In the genomic region with DNA sequence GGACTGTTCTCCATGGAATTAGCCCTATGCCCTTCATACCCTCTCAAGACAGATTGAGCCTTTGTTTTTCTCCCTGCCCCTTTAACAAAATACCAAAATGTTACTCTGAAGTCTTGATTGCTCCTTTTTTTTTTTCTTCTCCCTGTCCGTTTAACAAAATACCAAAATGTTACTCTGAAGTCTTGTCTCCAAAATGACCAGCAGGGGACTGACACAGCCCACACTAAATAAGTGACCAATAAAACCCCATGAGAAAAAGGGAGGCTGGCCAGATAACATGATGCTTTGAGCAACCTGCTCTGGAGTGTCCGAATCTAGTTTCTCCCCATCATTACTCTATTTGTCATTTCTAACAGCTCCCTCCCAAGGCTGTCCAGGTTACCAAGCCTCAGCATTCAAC, we compare ENCODE assay signal across 25 cellular contexts. TPM values are rescaled to one million over a fixed set of nuclear protein-coding genes. Genes with fewer than 3 reads are reported as not detected.
"Had no signal": no experiment of that assay in that cellular context is flagged by ENCODE, and none has a peak within 500 bp of the region (broad histone marks: within the 10 kb centered on the region; RNA-seq: fewer than 3 reads in every experiment).

No MANE protein-coding gene starts in this region.

- H3K9me3 Mint-ChIP-seq: activated naive CD4-positive, alpha-beta T cell treated with anti-CD3 and anti-CD28 coated beads, Interleukin-2, amount 50 U/mL, for 72 hours; activated T-helper 17 cell treated with anti-CD3 and anti-CD28 coated beads, Interleukin-2, amount 50 U/mL, for 72 hours; immature natural killer cell; natural killer cell treated with Interleukin-12 subunit alpha and Interleukin-12 subunit beta and Interleukin-15 and Interleukin-18, amount 100 ng/mL, for 72 hours had no signal

- DNase-seq: activated CD4-positive, alpha-beta T cell treated with anti-CD3 and anti-CD28 coated beads for 1 hour; activated CD4-positive, alpha-beta T cell treated with anti-CD3 and anti-CD28 coated beads, Interleukin-2, amount 50 U/mL, for 1 hour; activated CD8-positive, alpha-beta T cell treated with anti-CD3 and anti-CD28 coated beads, Interleukin-2, amount 10 ng/mL, durations not matched to agents 7 days and 5 days; brain microvascular endothelial cell; central memory CD4-positive, alpha-beta T cell; colonic mucosa; dorsolateral prefrontal cortex; foreskin melanocyte; immature natural killer cell; kidney glomerular epithelial cell; left lung; spleen; stimulated activated CD4-positive, alpha-beta T cell treated with anti-CD3 and anti-CD28 coated beads, Interleukin-4, amount 100 ng/mL, for 24 hours; stimulated activated naive CD4-positive, alpha-beta T cell treated with Interleukin-2 at 50 U/mL for 16 hours; SW 1271; T-helper 2 cell; upper lobe of right lung; WERI-Rb-1 had no signal

- H3K4me1 Mint-ChIP-seq: activated T-helper 17 cell treated with anti-CD3 and anti-CD28 coated beads, Interleukin-2, amount 50 U/mL, for 72 hours; immature natural killer cell had no signal

- H3K4me1 ChIP-seq: ascending aorta, colonic mucosa, left lung, prostate gland, right atrium auricular region, spleen, upper lobe of right lung had no signal

- H3K27ac ChIP-seq: ascending aorta, brain microvascular endothelial cell, colonic mucosa, left lung, prostate gland, right atrium auricular region, spleen, upper lobe of right lung, WERI-Rb-1 had no signal

- H3K9me3 ChIP-seq: ascending aorta, colonic mucosa, left lung, prostate gland, right atrium auricular region, spleen, upper lobe of right lung had no signal

- H3K4me3 ChIP-seq: ascending aorta, colonic mucosa, dorsolateral prefrontal cortex, left lung, lung, prostate gland, right atrium auricular region, spleen, upper lobe of right lung had no signal

- H3K36me3 ChIP-seq: ascending aorta, colonic mucosa, left lung, prostate gland, right atrium auricular region, spleen, upper lobe of right lung, WERI-Rb-1 had no signal

- H3K27me3 ChIP-seq: ascending aorta, brain microvascular endothelial cell, colonic mucosa, dorsolateral prefrontal cortex, right atrium auricular region, spleen, upper lobe of right lung had no signal

- H3K36me3 Mint-ChIP-seq: activated naive CD4-positive, alpha-beta T cell treated with anti-CD3 and anti-CD28 coated beads, Interleukin-2, amount 50 U/mL, for 72 hours; immature natural killer cell; natural killer cell treated with Interleukin-12 subunit alpha and Interleukin-12 subunit beta and Interleukin-15 and Interleukin-18, amount 100 ng/mL, for 72 hours had no signal

- ATAC-seq: activated CD8-positive, alpha-beta T cell treated with anti-CD3 and anti-CD28 coated beads, Interleukin-2, amount 10 ng/mL, durations not matched to agents 7 days and 5 days; activated naive CD4-positive, alpha-beta T cell treated with anti-CD3 and anti-CD28 coated beads, Interleukin-2, amount 50 U/mL, for 72 hours; activated T-helper 17 cell treated with anti-CD3 and anti-CD28 coated beads, Interleukin-2, amount 50 U/mL, for 72 hours; left lung; natural killer cell treated with Interleukin-12 subunit alpha and Interleukin-12 subunit beta and Interleukin-15 and Interleukin-18, amount 100 ng/mL, for 72 hours; upper lobe of right lung had no signal

- H3K27ac Mint-ChIP-seq: activated CD8-positive, alpha-beta T cell treated with anti-CD3 and anti-CD28 coated beads, Interleukin-2, amount 10 ng/mL, durations not matched to agents 7 days and 5 days; activated naive CD4-positive, alpha-beta T cell treated with anti-CD3 and anti-CD28 coated beads, Interleukin-2, amount 50 U/mL, for 72 hours; activated T-helper 17 cell treated with anti-CD3 and anti-CD28 coated beads, Interleukin-2, amount 50 U/mL, for 72 hours; immature natural killer cell; natural killer cell treated with Interleukin-12 subunit alpha and Interleukin-12 subunit beta and Interleukin-15 and Interleukin-18, amount 100 ng/mL, for 72 hours had no signal

- H3K4me3 Mint-ChIP-seq: activated CD8-positive, alpha-beta T cell treated with anti-CD3 and anti-CD28 coated beads, Interleukin-2, amount 10 ng/mL, durations not matched to agents 7 days and 5 days; activated T-helper 17 cell treated with anti-CD3 and anti-CD28 coated beads, Interleukin-2, amount 50 U/mL, for 72 hours; immature natural killer cell; natural killer cell treated with Interleukin-12 subunit alpha and Interleukin-12 subunit beta and Interleukin-15 and Interleukin-18, amount 100 ng/mL, for 72 hours had no signal

RNA-seq across cellular contexts. Expression of a gene that starts 42.6 kb away (rescaled TPM):
- total RNA-seq: activated CD8-positive, alpha-beta T cell treated with anti-CD3 and anti-CD28 coated beads, Interleukin-2, amount 10 ng/mL, durations not matched to agents 7 days and 5 days; activated T-helper 17 cell treated with anti-CD3 and anti-CD28 coated beads, Interleukin-2, amount 50 U/mL, for 72 hours had no signal
